Comparison of ENCODE assay signal across 8 cellular contexts in genomic region chr6:44265003-44265842, GRCh38. TPM values are rescaled to one million over a fixed set of nuclear protein-coding genes. Genes with fewer than 3 reads are reported as not detected.
A peak's percentile ranks its signal among the peaks of the same experiment; 100 is the strongest.
DNase-seq lines count a peak whose midpoint lies in the region; ATAC-seq lines count a peak whose summit lies in the region.

A gene with protein sequence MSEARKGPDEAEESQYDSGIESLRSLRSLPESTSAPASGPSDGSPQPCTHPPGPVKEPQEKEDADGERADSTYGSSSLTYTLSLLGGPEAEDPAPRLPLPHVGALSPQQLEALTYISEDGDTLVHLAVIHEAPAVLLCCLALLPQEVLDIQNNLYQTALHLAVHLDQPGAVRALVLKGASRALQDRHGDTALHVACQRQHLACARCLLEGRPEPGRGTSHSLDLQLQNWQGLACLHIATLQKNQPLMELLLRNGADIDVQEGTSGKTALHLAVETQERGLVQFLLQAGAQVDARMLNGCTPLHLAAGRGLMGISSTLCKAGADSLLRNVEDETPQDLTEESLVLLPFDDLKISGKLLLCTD (minus strand): TSS chr6:44265551. CDS start chr6:44265346, 205 bp downstream.

- H3K4ac ChIP-seq in mesenchymal stem cell (ENCODE audit: low read depth in 1 of 2, low read length in 2 of 2) = peak within 1 kb of the TSS; percentile 17 to 46

- H3K18ac ChIP-seq in mesenchymal stem cell (ENCODE audit: low read depth in 1 of 2, low read length in 2 of 2) = peak within 1 kb of the TSS; percentile 56 to 68

- H3K4me1 ChIP-seq in BLaER1 treated with 17β-estradiol and CSF1 and Interleukin-3, amounts not matched to agents 10 nM and 100 nM = peaks cover 56 to 76% (median 66%) of the 10 kb centered on the region in 10 experiments
- peaks cover 33% of the 10 kb centered on the region for H3K4me1 ChIP-seq in mesenchymal stem cell (ENCODE audit: control insufficient read depth, insufficient read depth, low read depth, low read length)

- no peak within 1 kb of the TSS for H2BK5ac ChIP-seq in mesenchymal stem cell (ENCODE audit: low read depth, low read length, poor library complexity, severe bottlenecking)

- H3K14ac ChIP-seq in mesenchymal stem cell (ENCODE audit: low read length in 2 of 2) = peak within 1 kb of the TSS in 1 of 2 experiments; percentile 81

- peak within 1 kb of the TSS; percentile 70 for H4K91ac ChIP-seq in mesenchymal stem cell (ENCODE audit: low read length)

- no peak within 1 kb of the TSS for H4K8ac ChIP-seq in mesenchymal stem cell (ENCODE audit: low read length)

- H3K27me3 Mint-ChIP-seq in effector memory CD8-positive, alpha-beta T cell = peaks cover 15 to 20% of the 10 kb centered on the region in 2 donors

- peaks cover 17 to 32% (median 25%) of the 10 kb centered on the region in 11 experiments for H3K36me3 ChIP-seq in BLaER1 treated with 17β-estradiol and CSF1 and Interleukin-3, amounts not matched to agents 10 nM and 100 nM
- peaks cover 8 to 16% of the 10 kb centered on the region in 2 experiments for H3K36me3 ChIP-seq in mesenchymal stem cell (ENCODE audit: control insufficient read depth in 1 of 2, insufficient read depth in 2 of 2, low read depth in 1 of 2, low read length in 2 of 2)

- H2BK120ac ChIP-seq in mesenchymal stem cell (ENCODE audit: low read depth, low read length) = no peak within 1 kb of the TSS

- peak within 1 kb of the TSS in 1 of 2 experiments; percentile 95 for H3K23ac ChIP-seq in mesenchymal stem cell (ENCODE audit: low read length in 2 of 2)

- ATAC-seq in GM19395 (IDR thresholded peaks at IDR 0.05; ENCODE audit: unreplicated experiment) = peak; percentile 42
- ATAC-seq in effector memory CD8-positive, alpha-beta T cell (replicated peaks) = peak; percentile 75

- peak within 1 kb of the TSS; percentile 82 to 95 (median 91) for H3K9ac ChIP-seq in BLaER1 treated with 17β-estradiol and CSF1 and Interleukin-3, amounts not matched to agents 10 nM and 100 nM
- peak within 1 kb of the TSS; percentile 92 for H3K9ac ChIP-seq in mesenchymal stem cell (ENCODE audit: low read length)

- H3K27ac Mint-ChIP-seq in effector memory CD8-positive, alpha-beta T cell = peak within 1 kb of the TSS; percentile 99

- peak within 1 kb of the TSS; percentile 98 for H3K4me3 Mint-ChIP-seq in effector memory CD8-positive, alpha-beta T cell

- WGBS in mesenchymal stem cell = 1% methylated on average over 51 of the region's 75 CpGs

- peak within 1 kb of the TSS; percentile 87 for H2BK15ac ChIP-seq in mesenchymal stem cell (ENCODE audit: low read depth, poor library complexity, severe bottlenecking)

- peaks cover 44% of the 10 kb centered on the region for H3K36me3 Mint-ChIP-seq in effector memory CD8-positive, alpha-beta T cell (ENCODE audit: insufficient read depth)

- peaks cover 22 to 25% (median 23%) of the 10 kb centered on the region in 11 experiments for H3K27me3 ChIP-seq in BLaER1 treated with 17β-estradiol and CSF1 and Interleukin-3, amounts not matched to agents 10 nM and 100 nM
- H3K27me3 ChIP-seq in mesenchymal stem cell (ENCODE audit: control insufficient read depth in 1 of 2, insufficient read depth in 1 of 2, low read length in 2 of 2) = peaks cover 22 to 31% of the 10 kb centered on the region in 2 experiments

- H3K9me3 Mint-ChIP-seq in effector memory CD8-positive, alpha-beta T cell = no peaks in the 10 kb centered on the region

- H2AK5ac ChIP-seq in mesenchymal stem cell (ENCODE audit: low read length, severe bottlenecking) = no peak within 1 kb of the TSS

- H3K79me1 ChIP-seq in mesenchymal stem cell (replicated peaks; ENCODE audit: low read length, poor library complexity, severe bottlenecking) = peaks cover 19% of the 10 kb centered on the region

- peaks cover 14 to 64% (median 51%) of the 10 kb centered on the region in 11 experiments; a peak in 21 of 22 replicates for H4K20me1 ChIP-seq in BLaER1 treated with 17β-estradiol and CSF1 and Interleukin-3, amounts not matched to agents 10 nM and 100 nM

- peaks cover 42 to 43% of the 10 kb centered on the region in 2 donors for H3K4me1 Mint-ChIP-seq in effector memory CD8-positive, alpha-beta T cell (ENCODE audit: low read depth in 2 of 2)

- no peak within 1 kb of the TSS for H2BK12ac ChIP-seq in mesenchymal stem cell (ENCODE audit: low read length in 2 of 2)

- H2AFZ ChIP-seq in mesenchymal stem cell (ENCODE audit: low read depth, low read length) = peak within 1 kb of the TSS; percentile 42

- peak within 1 kb of the TSS; percentile 72 to 98 (median 94) for H3K4me3 ChIP-seq in BLaER1 treated with 17β-estradiol and CSF1 and Interleukin-3, amounts not matched to agents 10 nM and 100 nM
- H3K4me3 ChIP-seq in mesenchymal stem cell (ENCODE audit: insufficient read depth in 1 of 2, low read depth in 1 of 2, low read length in 2 of 2) = peak within 1 kb of the TSS; percentile 78 to 92

- peak within 1 kb of the TSS; percentile 76 to 94 (median 91) for H3K27ac ChIP-seq in BLaER1 treated with 17β-estradiol and CSF1 and Interleukin-3, amounts not matched to agents 10 nM and 100 nM
- peak within 1 kb of the TSS; percentile 47 for H3K27ac ChIP-seq in mesenchymal stem cell (ENCODE audit: low read length, poor library complexity, severe bottlenecking)

- peak within 1 kb of the TSS; percentile 95 to 100 (median 99) for H3K4me2 ChIP-seq in BLaER1 treated with 17β-estradiol and CSF1 and Interleukin-3, amounts not matched to agents 10 nM and 100 nM
- H3K4me2 ChIP-seq in mesenchymal stem cell (ENCODE audit: low read length, poor library complexity, severe bottlenecking) = peak within 1 kb of the TSS; percentile 95

- H3K9me3 ChIP-seq in BLaER1 treated with 17β-estradiol and CSF1 and Interleukin-3, amounts not matched to agents 10 nM and 100 nM (replicated peaks in 1 of 11) = no peaks in the 10 kb centered on the region
- H3K9me3 ChIP-seq in mesenchymal stem cell (ENCODE audit: control insufficient read depth, low read length) = no peaks in the 10 kb centered on the region

- DNase-seq in HPDE6-E6E7 (ENCODE audit: extremely low spot score) (peak; percentile 93), NOMO-1 (lab: John Stamatoyannopoulos, UW; ENCODE audit: unreplicated experiment in 2 of 2) (peak; percentile 56 to 73), mesenchymal stem cell (peak; percentile 96)
- peak; percentile 91 to 96 for DNase-seq in activated CD8-positive, alpha-beta memory T cell treated with anti-CD3 and anti-CD28 coated beads for 4 hours (ENCODE audit: low read depth in 2 of 2)
- DNase-seq in effector memory CD8-positive, alpha-beta T cell = peak; percentile 93 to 95 (median 93)
- peak; percentile 95 for DNase-seq in stimulated activated CD8-positive, alpha-beta memory T cell treated with anti-CD3 and anti-CD28 coated beads, Interleukin-12 subunit alpha, Interleukin-12 subunit beta, amount 100 ng/mL, for 4 hours (ENCODE audit: low read depth)

RNA-seq across cellular contexts. Expression of the gene that starts here (rescaled TPM):
- polyA plus RNA-seq in mesenchymal stem cell (2013, experiment 1 of 2) = 4.9 TPM
- 4.8 TPM for polyA plus RNA-seq in mesenchymal stem cell (2013, experiment 2 of 2)

Comparison
In these comparisons a context has a peak if more than half of its experiments do, and no peak if none do; other contexts are left out.
1. Peak in every context shown above with its lines: DNase-seq, ATAC-seq, H3K4me3 ChIP-seq and H3K27ac ChIP-seq.